In genomic region chr1:230705289-230706019, GRCh38 we compare ENCODE assay signal across 1 cellular context.
A peak's percentile ranks its signal among the peaks of the same experiment; 100 is the strongest.
TF ChIP-seq lines count a peak whose summit lies in the region.

No MANE protein-coding gene starts in this region.

TF ChIP-seq in HepG2, 621 proteins besides CTCF, POLR2A, EP300 and RAD21 (continued from another document and continues in another):
- peak; percentile 36; the same call in 1 of the 2 replicates for TF ChIP-seq HIC2 (CRISPR knock-in tag; IDR thresholded peaks at IDR 0.05; ENCODE audit: low read depth)
- no peak for TF ChIP-seq HNF1A (IDR thresholded peaks at IDR 0.05; ENCODE audit: low read depth)
- no peak for TF ChIP-seq HNF1A (CRISPR knock-in tag; IDR thresholded peaks at IDR 0.05; ENCODE audit: borderline replicate concordance)
- TF ChIP-seq SMAD9 (CRISPR knock-in tag; IDR thresholded peaks at IDR 0.05), result no peak
- TF ChIP-seq PBX2 (CRISPR knock-in tag; IDR thresholded peaks at IDR 0.05), result no peak
- peak; percentile 89 for TF ChIP-seq ZBTB33 (CRISPR knock-in tag; IDR thresholded peaks at IDR 0.05)
- TF ChIP-seq UBTF (CRISPR knock-in tag; IDR thresholded peaks at IDR 0.05), result peak; percentile 20; the same call in 1 of the 2 replicates
- TF ChIP-seq PITX1 (CRISPR knock-in tag; IDR thresholded peaks at IDR 0.05), result no peak
- 0 out of 2 replicates have a peak, but pooled peaks have one; percentile 48 for TF ChIP-seq ZFP41 (CRISPR knock-in tag; IDR thresholded peaks at IDR 0.05; ENCODE audit: borderline replicate concordance)
- no peak for TF ChIP-seq MXD3 (CRISPR knock-in tag; IDR thresholded peaks at IDR 0.05)
- TF ChIP-seq ZNF577 (CRISPR knock-in tag; IDR thresholded peaks at IDR 0.05; ENCODE audit: borderline replicate concordance, low read depth), result no peak
- TF ChIP-seq AHDC1 (CRISPR knock-in tag; IDR thresholded peaks at IDR 0.05; ENCODE audit: borderline replicate concordance), result no peak
- no peak for TF ChIP-seq MAF1 (CRISPR knock-in tag; IDR thresholded peaks at IDR 0.05; ENCODE audit: borderline replicate concordance)
- no peak for TF ChIP-seq ZBTB25 (CRISPR knock-in tag; IDR thresholded peaks at IDR 0.05)
- TF ChIP-seq MNT (IDR thresholded peaks at IDR 0.05), result no peak
- TF ChIP-seq TBP (CRISPR knock-in tag; IDR thresholded peaks at IDR 0.05), result no peak
- TF ChIP-seq KLF13 (CRISPR knock-in tag; IDR thresholded peaks at IDR 0.05), result 0 out of 2 replicates have a peak, but pooled peaks have one; percentile 20
- TF ChIP-seq ZNF121 (CRISPR knock-in tag; IDR thresholded peaks at IDR 0.05), result 0 out of 2 replicates have a peak, but pooled peaks have one; percentile 41
- no peak for TF ChIP-seq ZIK1 (CRISPR knock-in tag; IDR thresholded peaks at IDR 0.05; ENCODE audit: borderline replicate concordance, low read depth)
- peak; percentile 92 for TF ChIP-seq AGO2 (optimal IDR thresholded peaks at IDR 0.05; ENCODE audit: low read depth, low read length)
- TF ChIP-seq ZNF609 (CRISPR knock-in tag; IDR thresholded peaks at IDR 0.05; ENCODE audit: borderline replicate concordance), result 0 out of 2 replicates have a peak, but pooled peaks have one; percentile 30
- TF ChIP-seq GABPB1 (CRISPR knock-in tag; IDR thresholded peaks at IDR 0.05), result 0 out of 2 replicates have a peak, but pooled peaks have one; percentile 21
- no peak for TF ChIP-seq ADNP (CRISPR knock-in tag; IDR thresholded peaks at IDR 0.05)
